2 cellular contexts compared by ENCODE assay signal in genomic region chr7:44134943-44135628, GRCh38.
TF ChIP-seq lines count a peak whose summit lies in the region.

No MANE protein-coding gene starts in this region.

TF ChIP-seq in HEK293, 187 proteins besides CTCF, POLR2A, EP300 and RAD21:
- TF ChIP-seq AEBP2 (tag by site-specific recombination; IDR thresholded peaks at IDR 0.05; ENCODE audit: borderline replicate concordance), result no peak
- peak; percentile 69; the same call in 1 of the 2 replicates for TF ChIP-seq ZNF362 (tag by site-specific recombination; IDR thresholded peaks at IDR 0.05)
- TF ChIP-seq ZNF341 (tag by site-specific recombination; IDR thresholded peaks at IDR 0.05; ENCODE audit: low read depth), result no peak
- TF ChIP-seq GLIS1 (tag by site-specific recombination; IDR thresholded peaks at IDR 0.05), result peak; percentile 99
- TF ChIP-seq KLF10 (tag by site-specific recombination; IDR thresholded peaks at IDR 0.05), result no peak
- no peak for TF ChIP-seq ZNF132 (tag by site-specific recombination; IDR thresholded peaks at IDR 0.05; ENCODE audit: borderline replicate concordance)
- no peak for TF ChIP-seq ZNF23 (tag by site-specific recombination; IDR thresholded peaks at IDR 0.05; ENCODE audit: borderline replicate concordance)
- TF ChIP-seq ZNF248 (tag by site-specific recombination; IDR thresholded peaks at IDR 0.05), result no peak
- TF ChIP-seq ZBTB6 (tag by site-specific recombination; IDR thresholded peaks at IDR 0.05), result no peak
- no peak for TF ChIP-seq PRDM10 (tag by site-specific recombination; IDR thresholded peaks at IDR 0.05)
- peak; percentile 92 for TF ChIP-seq SCRT2 (tag by site-specific recombination; IDR thresholded peaks at IDR 0.05)
- TF ChIP-seq ZBTB8A (tag by site-specific recombination; IDR thresholded peaks at IDR 0.05), result no peak
- TF ChIP-seq ZIC2 (tag by site-specific recombination; IDR thresholded peaks at IDR 0.05), result peak; percentile 58
- TF ChIP-seq SCRT1 (tag by site-specific recombination; IDR thresholded peaks at IDR 0.05; ENCODE audit: borderline replicate concordance), result peak; percentile 72; the same call in 1 of the 2 replicates
- TF ChIP-seq ZNF660 (tag by site-specific recombination; IDR thresholded peaks at IDR 0.05), result no peak

TF ChIP-seq in K562, 482 proteins besides CTCF, POLR2A, EP300 and RAD21:
- TF ChIP-seq FOSL1 (tag; conservative IDR thresholded peaks at IDR 0.05), result 0 out of 2 replicates have a peak, but pooled peaks have one; percentile 16
- TF ChIP-seq FOXA1 (IDR thresholded peaks at IDR 0.05; ENCODE audit: borderline replicate concordance), result no peak
- TF ChIP-seq ZFP91 (CRISPR knock-in tag; IDR thresholded peaks at IDR 0.05), result no peak
- TF ChIP-seq TRIM24 (IDR thresholded peaks at IDR 0.05), result no peak
- no peak for TF ChIP-seq ZNF280B (CRISPR knock-in tag; IDR thresholded peaks at IDR 0.05)
- no peak for TF ChIP-seq ZZZ3 (IDR thresholded peaks at IDR 0.05)
- TF ChIP-seq HOXB6 (CRISPR knock-in tag; IDR thresholded peaks at IDR 0.05; ENCODE audit: borderline replicate concordance), result no peak
- no peak for TF ChIP-seq PML (IDR thresholded peaks at IDR 0.05; ENCODE audit: low read length)
